Comparison of ENCODE assay signal across 11 cellular contexts in the genomic region with DNA sequence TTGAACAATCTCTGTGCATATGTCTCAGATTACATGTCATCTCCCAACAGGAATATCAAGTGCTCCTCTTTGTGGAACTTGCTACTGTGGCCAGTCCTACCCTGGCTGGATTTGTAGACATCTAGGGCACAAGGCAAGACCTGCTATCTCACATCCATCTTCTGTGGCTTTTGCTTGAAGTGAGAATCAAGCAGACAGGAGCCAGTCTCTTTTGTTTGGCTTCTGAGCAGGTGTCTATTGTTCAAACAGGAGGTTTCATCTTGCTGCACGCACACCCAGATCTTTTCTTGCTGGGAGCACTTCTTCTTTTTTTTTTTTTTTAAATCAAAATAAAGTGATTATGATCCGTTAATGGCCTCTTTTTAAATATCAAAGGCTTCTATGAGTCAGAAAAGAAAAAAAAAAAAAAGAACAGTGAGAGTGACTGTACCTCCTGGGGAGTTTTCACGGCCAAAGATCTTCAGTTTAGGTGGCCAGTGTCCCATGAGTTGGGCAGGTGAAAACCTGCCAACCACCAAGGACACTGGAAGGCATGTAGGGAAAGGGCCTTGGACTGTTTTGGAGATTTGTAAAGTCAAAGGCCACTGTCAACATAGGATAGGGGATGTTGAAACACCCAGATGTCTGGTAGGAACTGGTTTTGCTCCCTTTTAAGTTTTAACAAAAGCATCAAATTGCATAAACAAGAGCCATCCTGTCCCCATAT.
DNase-seq lines count a peak whose midpoint lies in the region; ATAC-seq, FAIRE-seq and TF ChIP-seq lines count a peak whose summit lies in the region.
"Had no signal": no experiment of that assay in that cellular context is flagged by ENCODE, and none has a peak within 500 bp of the region (broad histone marks: within the 10 kb centered on the region; RNA-seq: fewer than 3 reads in every experiment).

No MANE protein-coding gene starts in this region.

- peaks cover 30% of the 10 kb centered on the region for H3K4me1 ChIP-seq in HUES64 (ENCODE audit: insufficient read depth, low read length)
- H3K4me1 ChIP-seq in HepG2 (ENCODE audit: insufficient read depth, low read length) = peaks cover 12% of the 10 kb centered on the region
- peaks cover 0 to 27% (median 9%) of the 10 kb centered on the region in 4 donors for H3K4me1 ChIP-seq in tibial artery

- no peak overlapping the region for H3K9ac ChIP-seq in HUES64 (ENCODE audit: low read depth, low read length)
- H3K9ac ChIP-seq in HepG2 (ENCODE audit: insufficient read depth, low read depth, low read length) = no peak overlapping the region

- peak overlapping the region; percentile 89 for H3K27ac Mint-ChIP-seq in activated T-helper 17 cell treated with anti-CD3 and anti-CD28 coated beads, Interleukin-2, amount 50 U/mL, for 72 hours
- H3K27ac Mint-ChIP-seq: nephron had no signal

- TF ChIP-seq RAD21 in HepG2 (CRISPR knock-in tag; IDR thresholded peaks at IDR 0.05) = no peak

- intact Hi-C loops in HepG2 (cut with micrococcal nuclease; ENCODE audit: unreplicated experiment) (no loop called here), left cardiac atrium (cut with DNase I) (no loop called here), tibial artery (cut with DNase I; ENCODE audit: low total_unique reads) (no loop called here)

- H3K4me2 ChIP-seq in HepG2 (ENCODE audit: low read depth, low read length) = no peak overlapping the region; the same call in 1 of the 2 replicates

- H3K79me2 ChIP-seq in HepG2 (ENCODE audit: insufficient read depth, low read length) = no peaks in the 10 kb centered on the region

- WGBS in HUES64 = 21% methylated on average over 1 of the region's 3 CpGs
- 11% methylated on average over 3 of the region's 3 CpGs for WGBS in HepG2 (ENCODE audit: low lambda C conversion rate)

- H3K36me3 ChIP-seq in HUES64 (ENCODE audit: insufficient read depth, low read length) (peaks cover 3% of the 10 kb centered on the region; the same call in 1 of the 2 replicates), HepG2 (replicated peaks in 1 of 2; ENCODE audit: control insufficient read depth in 1 of 2, insufficient read depth in 2 of 2, low read length in 2 of 2) (no peaks in the 10 kb centered on the region), tibial artery (peaks cover 18 to 55% (median 55%) of the 10 kb centered on the region in 3 donors)

- peak overlapping the region; percentile 49 for H3K4me3 Mint-ChIP-seq in activated T-helper 17 cell treated with anti-CD3 and anti-CD28 coated beads, Interleukin-2, amount 50 U/mL, for 72 hours
- H3K4me3 Mint-ChIP-seq: nephron had no signal

- TF ChIP-seq EP300 in HepG2 (IDR thresholded peaks at IDR 0.05; ENCODE audit: low read depth in 2 of 2, low read length in 2 of 2) = 0 out of 4 replicates have a peak, but pooled peaks of 1 of the 2 experiments have one; percentile 33
- TF ChIP-seq EP300 in HepG2 (CRISPR knock-in tag; IDR thresholded peaks at IDR 0.05; ENCODE audit: borderline replicate concordance) = no peak

- no peak overlapping the region for H2AFZ ChIP-seq in HepG2 (ENCODE audit: low read length)

- ATAC-seq in activated T-helper 17 cell treated with anti-CD3 and anti-CD28 coated beads, Interleukin-2, amount 50 U/mL, for 72 hours (replicated peaks) = peak; percentile 17
- ATAC-seq in HepG2 (peak; percentile 73), HG02852 (IDR thresholded peaks at IDR 0.05; ENCODE audit: unreplicated experiment) (no peak), left cardiac atrium (no peak)

- no TSS peak for BruUV-seq in HepG2 (replicated peaks; lab: Mats Ljungman, UMichigan)

- CTCF ChIA-PET in HepG2 (lab: Yijun Ruan, JAX; ENCODE audit: low intra/inter-chr PET ratio, low total read pairs) = no interaction called here

- H3K27me3 ChIP-seq in HUES64 (ENCODE audit: insufficient read depth, low read length) = no peaks in the 10 kb centered on the region
- H3K27me3 ChIP-seq in HepG2 (ENCODE audit: control insufficient read depth in 1 of 2, insufficient read depth in 2 of 2, low read length in 2 of 2) = peaks cover 0 to 8% of the 10 kb centered on the region in 2 experiments; a peak in 1 of 5 replicates
- H3K27me3 ChIP-seq in tibial artery = no peaks in the 10 kb centered on the region

- in situ Hi-C loops in HepG2 (cut with HindIII; ENCODE audit: extremely low pct_ligation_motif_present, low pct_unique_long_range_greater_than_20kb) = no loop called here

- H3K27me3 Mint-ChIP-seq in activated T-helper 17 cell treated with anti-CD3 and anti-CD28 coated beads, Interleukin-2, amount 50 U/mL, for 72 hours = no peaks in the 10 kb centered on the region

- peak; percentile 67 for DNase-seq in COR-L47 (lab: John Stamatoyannopoulos, UW)
- peak; percentile 17 for DNase-seq in HepG2 (ENCODE audit: low spot score)
- DNase-seq in left cardiac atrium = no peak
- no peak for DNase-seq in tibial artery
- no peak for DNase-seq in NCI-H1105 treated with DMSO at 0.1 percent for 48 hours (lab: John Stamatoyannopoulos, UW)
- DNase-seq: head of caudate nucleus, NCI-H1092 had no signal

- no peaks in the 10 kb centered on the region for H3K9me3 Mint-ChIP-seq in activated T-helper 17 cell treated with anti-CD3 and anti-CD28 coated beads, Interleukin-2, amount 50 U/mL, for 72 hours

- H3K4me3 ChIP-seq in HUES64 (ENCODE audit: low read length) (no peak overlapping the region), HepG2 (replicated peaks in 1 of 3; ENCODE audit: insufficient read depth in 1 of 3, low read depth in 2 of 3, low read length in 3 of 3) (no peak overlapping the region), tibial artery (no peak overlapping the region)

- FAIRE-seq in HepG2 (lab: Jason Lieb, UNC) = peak; percentile 12

- H3K36me3 Mint-ChIP-seq in activated T-helper 17 cell treated with anti-CD3 and anti-CD28 coated beads, Interleukin-2, amount 50 U/mL, for 72 hours (ENCODE audit: low read depth) = peaks cover 100% of the 10 kb centered on the region

- no peak for TF ChIP-seq POLR2A in HepG2 (IDR thresholded peaks at IDR 0.05; ENCODE audit: insufficient read depth in 1 of 2, low read depth in 2 of 2, low read length in 2 of 2)

- peaks cover 49% of the 10 kb centered on the region for H3K4me1 Mint-ChIP-seq in activated T-helper 17 cell treated with anti-CD3 and anti-CD28 coated beads, Interleukin-2, amount 50 U/mL, for 72 hours

- POLR2A ChIA-PET in HepG2 (lab: Yijun Ruan, JAX) = no interaction called here

- H4K20me1 ChIP-seq in HepG2 (ENCODE audit: insufficient read depth, low read length) = no peaks in the 10 kb centered on the region

- H3K9me3 ChIP-seq in HUES64 (ENCODE audit: insufficient read depth, low read depth, low read length) (no peaks in the 10 kb centered on the region), HepG2 (ENCODE audit: low read length) (no peaks in the 10 kb centered on the region), tibial artery (no peaks in the 10 kb centered on the region)

- TF ChIP-seq CTCF in HepG2 (CRISPR knock-in tag; IDR thresholded peaks at IDR 0.05) (no peak), tibial artery (IDR thresholded peaks at IDR 0.05) (no peak)

- H3K27ac ChIP-seq in HUES64 (ENCODE audit: low read depth, low read length) = peak overlapping the region; percentile 78; the same call in 1 of the 2 replicates
- H3K27ac ChIP-seq in HepG2 (ENCODE audit: extremely low read length, insufficient read depth, low read length) = no peak overlapping the region
- no peak overlapping the region for H3K27ac ChIP-seq in tibial artery

TF ChIP-seq in HepG2, 621 proteins besides CTCF, POLR2A, EP300 and RAD21 (continues in another document):
- no peak for TF ChIP-seq ZNF652 (CRISPR knock-in tag; IDR thresholded peaks at IDR 0.05; ENCODE audit: borderline replicate concordance, low read depth)
- no peak for TF ChIP-seq MIER2 (CRISPR knock-in tag; IDR thresholded peaks at IDR 0.05)
- no peak for TF ChIP-seq MZF1 (CRISPR knock-in tag; IDR thresholded peaks at IDR 0.05; ENCODE audit: borderline replicate concordance)
- TF ChIP-seq, protein P1, sequence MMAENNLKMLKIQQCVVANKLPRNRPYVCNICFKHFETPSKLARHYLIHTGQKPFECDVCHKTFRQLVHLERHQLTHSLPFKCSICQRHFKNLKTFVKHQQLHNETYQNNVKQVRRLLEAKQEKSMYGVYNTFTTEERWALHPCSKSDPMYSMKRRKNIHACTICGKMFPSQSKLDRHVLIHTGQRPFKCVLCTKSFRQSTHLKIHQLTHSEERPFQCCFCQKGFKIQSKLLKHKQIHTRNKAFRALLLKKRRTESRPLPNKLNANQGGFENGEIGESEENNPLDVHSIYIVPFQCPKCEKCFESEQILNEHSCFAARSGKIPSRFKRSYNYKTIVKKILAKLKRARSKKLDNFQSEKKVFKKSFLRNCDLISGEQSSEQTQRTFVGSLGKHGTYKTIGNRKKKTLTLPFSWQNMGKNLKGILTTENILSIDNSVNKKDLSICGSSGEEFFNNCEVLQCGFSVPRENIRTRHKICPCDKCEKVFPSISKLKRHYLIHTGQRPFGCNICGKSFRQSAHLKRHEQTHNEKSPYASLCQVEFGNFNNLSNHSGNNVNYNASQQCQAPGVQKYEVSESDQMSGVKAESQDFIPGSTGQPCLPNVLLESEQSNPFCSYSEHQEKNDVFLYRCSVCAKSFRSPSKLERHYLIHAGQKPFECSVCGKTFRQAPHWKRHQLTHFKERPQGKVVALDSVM (CRISPR knock-in tag; IDR thresholded peaks at IDR 0.05) = no peak
- TF ChIP-seq, protein P2, sequence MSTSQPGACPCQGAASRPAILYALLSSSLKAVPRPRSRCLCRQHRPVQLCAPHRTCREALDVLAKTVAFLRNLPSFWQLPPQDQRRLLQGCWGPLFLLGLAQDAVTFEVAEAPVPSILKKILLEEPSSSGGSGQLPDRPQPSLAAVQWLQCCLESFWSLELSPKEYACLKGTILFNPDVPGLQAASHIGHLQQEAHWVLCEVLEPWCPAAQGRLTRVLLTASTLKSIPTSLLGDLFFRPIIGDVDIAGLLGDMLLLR (CRISPR knock-in tag; IDR thresholded peaks at IDR 0.05) = no peak
- no peak for TF ChIP-seq CC2D1A (CRISPR knock-in tag; IDR thresholded peaks at IDR 0.05)
- peak; percentile 55; the same call in 1 of the 2 replicates for TF ChIP-seq FOXO1 (CRISPR knock-in tag; IDR thresholded peaks at IDR 0.05)
- TF ChIP-seq FOSL2 (CRISPR knock-in tag; IDR thresholded peaks at IDR 0.05) = peak; percentile 25; the same call in 1 of the 2 replicates
- TF ChIP-seq ZNF530 (CRISPR knock-in tag; IDR thresholded peaks at IDR 0.05; ENCODE audit: low read depth) = no peak

Comparison
In these comparisons a context has a peak if more than half of its experiments do, and no peak if none do; other contexts are left out.
1. DNase-seq: peak in COR-L47 (single experiment) and HepG2 (single experiment); none in left cardiac atrium (single experiment), tibial artery (0 of 2) and NCI-H1105 treated with DMSO at 0.1 percent for 48 hours (single experiment).
2. ATAC-seq: peak in activated T-helper 17 cell treated with anti-CD3 and anti-CD28 coated beads, Interleukin-2, amount 50 U/mL, for 72 hours (single experiment) and HepG2 (single experiment); none in HG02852 (single experiment) and left cardiac atrium (0 of 2).